Comparison of ENCODE assay signal across 8 cellular contexts in the genomic region with DNA sequence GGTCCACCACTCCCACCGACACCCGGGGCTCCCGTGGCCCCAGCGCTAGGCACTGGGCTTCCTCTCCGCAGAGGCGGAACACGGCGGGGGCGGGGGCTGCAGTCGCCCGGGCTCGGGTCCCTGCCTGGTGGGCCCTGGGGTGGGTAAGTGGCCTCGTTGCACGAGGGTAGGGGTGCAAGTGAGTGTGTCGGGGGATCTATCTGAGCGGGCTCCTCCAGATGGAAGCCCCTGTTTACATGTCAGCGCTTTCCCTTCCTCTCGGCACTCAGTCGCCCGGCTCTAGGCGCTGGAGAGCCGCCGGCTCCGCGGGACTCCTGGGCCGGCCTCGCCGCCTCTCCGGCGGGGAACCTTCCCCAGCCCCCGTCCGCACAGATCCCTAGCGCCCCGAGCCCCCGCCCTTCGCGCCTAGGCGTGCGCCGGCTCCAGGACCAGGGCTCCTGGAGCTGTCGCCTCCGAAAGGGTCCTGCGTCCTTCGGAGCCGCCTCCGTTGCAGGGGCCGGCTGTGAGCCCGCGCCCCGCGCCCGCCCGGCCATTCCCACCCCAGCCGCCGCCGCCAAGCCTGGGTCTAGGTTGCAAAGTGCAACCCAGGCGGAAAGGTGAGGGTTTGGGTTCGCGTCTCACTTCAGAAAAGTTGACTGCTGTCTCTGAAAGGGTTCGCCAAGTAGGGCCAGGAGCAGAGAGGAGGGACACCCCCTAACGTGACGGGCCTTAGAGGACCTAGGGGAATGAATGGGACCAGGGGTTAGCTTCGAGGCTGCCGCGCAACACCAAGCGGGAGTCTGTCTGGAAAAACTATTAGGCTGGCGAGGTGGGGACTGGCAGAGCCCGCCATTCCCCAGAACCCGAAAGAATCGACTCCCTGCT. TPM values are rescaled to one million over a fixed set of nuclear protein-coding genes. Genes with fewer than 3 reads are reported as not detected.
DNase-seq lines count a peak whose midpoint lies in the region; ATAC-seq lines count a peak whose summit lies in the region.

No MANE protein-coding gene starts in this region.

- H3K9me3 ChIP-seq in adipocyte (ENCODE audit: control insufficient read depth, low read length) (no peaks in the 10 kb centered on the region), iPS-18c (ENCODE audit: control insufficient read depth, insufficient read depth, low read length) (peaks cover 5% of the 10 kb centered on the region)

- peak; percentile 82 for DNase-seq in activated CD4-positive, alpha-beta T cell treated with anti-CD3 and anti-CD28 coated beads, Interleukin-2, amount 10 ng/mL, durations not matched to agents 24 days and 14 days
- no peak for DNase-seq in activated CD4-positive, alpha-beta T cell treated with anti-CD3 and anti-CD28 coated beads for 1 hour
- DNase-seq in Jurkat, Clone E6-1 (ENCODE audit: low read depth, low spot score): no peak
- peak; percentile 63 for DNase-seq in adipocyte (ENCODE audit: low read depth)
- peak; percentile 23 for DNase-seq in stimulated activated naive CD4-positive, alpha-beta T cell treated with Interleukin-2 at 50 U/mL for 16 hours (lab: John Stamatoyannopoulos, UW)
- no peak for DNase-seq in head of caudate nucleus

- H3K36me3 Mint-ChIP-seq in activated CD4-positive, alpha-beta T cell treated with anti-CD3 and anti-CD28 coated beads, Interleukin-2, amount 10 ng/mL, durations not matched to agents 24 days and 14 days (ENCODE audit: low read depth): peaks cover 25% of the 10 kb centered on the region

- peaks cover 13% of the 10 kb centered on the region for H3K27me3 ChIP-seq in adipocyte (replicated peaks; ENCODE audit: control insufficient read depth, insufficient read depth, low read length)

- H3K36me3 ChIP-seq in adipocyte (ENCODE audit: control insufficient read depth, insufficient read depth, low read length, severe bottlenecking): no peaks in the 10 kb centered on the region

- H3K4me3 ChIP-seq in Jurkat, Clone E6-1 (ENCODE audit: low read length): peak overlapping the region; percentile 88
- H3K4me3 ChIP-seq in adipocyte (ENCODE audit: low read length) (peak overlapping the region; percentile 91), iPS-18c (ENCODE audit: insufficient read depth, low read depth, low read length) (peak overlapping the region; percentile 55)

- H3K9me3 Mint-ChIP-seq in activated CD4-positive, alpha-beta T cell treated with anti-CD3 and anti-CD28 coated beads, Interleukin-2, amount 10 ng/mL, durations not matched to agents 24 days and 14 days: no peaks in the 10 kb centered on the region

- H3K27ac Mint-ChIP-seq in activated CD4-positive, alpha-beta T cell treated with anti-CD3 and anti-CD28 coated beads, Interleukin-2, amount 10 ng/mL, durations not matched to agents 24 days and 14 days: peak overlapping the region; percentile 92

- peaks cover 57% of the 10 kb centered on the region for H3K4me1 Mint-ChIP-seq in activated CD4-positive, alpha-beta T cell treated with anti-CD3 and anti-CD28 coated beads, Interleukin-2, amount 10 ng/mL, durations not matched to agents 24 days and 14 days

- H3K9ac ChIP-seq in adipocyte (ENCODE audit: low read length): peak overlapping the region; percentile 85

- intact Hi-C loops in activated CD4-positive, alpha-beta T cell treated with anti-CD3 and anti-CD28 coated beads, Interleukin-2, amount 10 ng/mL, durations not matched to agents 24 days and 14 days (cut with micrococcal nuclease): loop anchor here (1.0 to 10.0 kb wide), 5 partner anchors 41 to 406 kb away; no protein-coding TSS in a partner anchor
- intact Hi-C loops in head of caudate nucleus (cut with DNase I): no loop called here

- peaks cover 10% of the 10 kb centered on the region for H3K4me1 ChIP-seq in adipocyte (ENCODE audit: control insufficient read depth, insufficient read depth, low read length)

- no peak for ATAC-seq in HG02884 (IDR thresholded peaks at IDR 0.05; ENCODE audit: unreplicated experiment)

- peaks cover 21% of the 10 kb centered on the region for H3K27me3 Mint-ChIP-seq in activated CD4-positive, alpha-beta T cell treated with anti-CD3 and anti-CD28 coated beads, Interleukin-2, amount 10 ng/mL, durations not matched to agents 24 days and 14 days

- peak overlapping the region; percentile 93 for H3K4me3 Mint-ChIP-seq in activated CD4-positive, alpha-beta T cell treated with anti-CD3 and anti-CD28 coated beads, Interleukin-2, amount 10 ng/mL, durations not matched to agents 24 days and 14 days

RNA-seq across cellular contexts. Expression of a gene that starts 1.0 kb away (rescaled TPM):
- total RNA-seq in activated CD4-positive, alpha-beta T cell treated with anti-CD3 and anti-CD28 coated beads, Interleukin-2, amount 10 ng/mL, durations not matched to agents 24 days and 14 days: 35.3 and 36.5 TPM in 2 replicates
- 61.1 TPM for polyA plus RNA-seq in Jurkat, Clone E6-1 (2012; ENCODE audit: insufficient read depth, insufficient read length)

Comparison
In these comparisons a context has a peak if more than half of its experiments do, and no peak if none do; other contexts are left out.
1. DNase-seq: peak in activated CD4-positive, alpha-beta T cell treated with anti-CD3 and anti-CD28 coated beads, Interleukin-2, amount 10 ng/mL, durations not matched to agents 24 days and 14 days (single experiment), adipocyte (single experiment) and stimulated activated naive CD4-positive, alpha-beta T cell treated with Interleukin-2 at 50 U/mL for 16 hours (single experiment); none in activated CD4-positive, alpha-beta T cell treated with anti-CD3 and anti-CD28 coated beads for 1 hour (single experiment), Jurkat, Clone E6-1 (single experiment) and head of caudate nucleus (0 of 42).
2. Peak in every context shown above with its lines, with median percentiles within 50 percentile points of each other: H3K4me3 ChIP-seq.